ENCODE assay signal across 1 cellular context in the genomic region with DNA sequence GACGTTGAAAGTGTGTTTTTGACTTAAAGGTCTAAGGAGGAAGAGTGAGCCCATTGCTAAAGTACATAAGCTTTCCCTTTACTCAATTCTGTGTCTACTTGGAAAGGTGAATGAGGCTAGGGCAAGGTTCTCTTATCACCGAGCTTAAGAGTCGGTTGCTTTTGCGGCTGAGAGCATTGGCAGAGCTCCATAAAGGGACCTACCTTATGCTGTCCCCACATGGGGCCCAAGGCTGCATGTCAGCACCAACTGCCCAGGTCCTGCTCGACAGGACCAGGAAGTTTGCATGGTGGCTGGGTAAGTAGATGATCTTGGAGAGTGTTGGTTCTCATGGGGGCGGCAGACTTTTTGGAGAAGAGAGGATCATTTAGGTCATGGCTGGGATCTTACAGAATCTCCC.
TF ChIP-seq lines count a peak whose summit lies in the region.

No MANE protein-coding gene starts in this region.

TF ChIP-seq in WTC11, 78 proteins besides CTCF, POLR2A, EP300 and RAD21:
- TF ChIP-seq, protein P1, sequence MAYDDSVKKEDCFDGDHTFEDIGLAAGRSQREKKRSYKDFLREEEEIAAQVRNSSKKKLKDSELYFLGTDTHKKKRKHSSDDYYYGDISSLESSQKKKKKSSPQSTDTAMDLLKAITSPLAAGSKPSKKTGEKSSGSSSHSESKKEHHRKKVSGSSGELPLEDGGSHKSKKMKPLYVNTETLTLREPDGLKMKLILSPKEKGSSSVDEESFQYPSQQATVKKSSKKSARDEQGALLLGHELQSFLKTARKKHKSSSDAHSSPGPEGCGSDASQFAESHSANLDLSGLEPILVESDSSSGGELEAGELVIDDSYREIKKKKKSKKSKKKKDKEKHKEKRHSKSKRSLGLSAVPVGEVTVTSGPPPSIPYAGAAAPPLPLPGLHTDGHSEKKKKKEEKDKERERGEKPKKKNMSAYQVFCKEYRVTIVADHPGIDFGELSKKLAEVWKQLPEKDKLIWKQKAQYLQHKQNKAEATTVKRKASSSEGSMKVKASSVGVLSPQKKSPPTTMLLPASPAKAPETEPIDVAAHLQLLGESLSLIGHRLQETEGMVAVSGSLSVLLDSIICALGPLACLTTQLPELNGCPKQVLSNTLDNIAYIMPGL (CRISPR knock-in tag; IDR thresholded peaks at IDR 0.05), result no peak
